1 cellular context compared by ENCODE assay signal in the genomic region with DNA sequence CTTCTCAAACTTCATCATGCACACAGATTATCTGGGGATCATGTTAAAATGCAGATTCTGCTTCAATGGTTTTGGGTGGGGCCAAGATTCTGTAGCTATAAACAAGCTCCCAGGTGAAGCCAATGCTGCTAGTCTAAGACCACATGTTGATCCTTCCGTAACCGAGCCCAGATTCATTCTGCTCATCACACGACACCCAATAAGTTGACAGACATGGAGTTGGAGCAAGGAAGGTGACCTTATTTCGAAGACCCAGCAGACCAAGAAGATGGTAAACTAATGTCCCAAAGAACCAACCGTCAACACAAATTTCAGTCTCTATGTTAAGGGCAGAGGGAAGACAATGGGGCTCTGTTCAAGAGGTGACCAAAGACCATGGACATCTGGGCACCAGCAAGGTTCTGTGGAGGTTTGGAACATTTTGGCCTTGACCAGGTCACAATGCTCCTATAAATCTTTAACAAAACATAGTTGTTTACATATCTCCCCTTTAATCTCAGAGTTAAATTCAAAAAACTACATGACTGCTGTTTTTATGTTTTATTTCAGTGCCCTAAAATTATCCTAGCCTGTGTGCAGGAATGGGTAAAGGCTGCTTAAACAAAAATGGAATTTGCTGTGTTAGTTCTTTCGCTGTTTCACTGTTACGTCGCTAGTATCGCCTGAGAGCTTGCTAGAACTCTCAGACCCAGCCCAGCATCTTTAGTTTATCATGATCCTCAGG.
TF ChIP-seq lines count a peak whose summit lies in the region.

No MANE protein-coding gene starts in this region.

TF ChIP-seq in HepG2, 621 proteins besides CTCF, POLR2A, EP300 and RAD21 (continued from another document and continues in another):
- TF ChIP-seq ZNF710 (CRISPR knock-in tag; IDR thresholded peaks at IDR 0.05; ENCODE audit: borderline replicate concordance), result 0 out of 2 replicates have a peak, but pooled peaks have one; percentile 10
- TF ChIP-seq TRIM24 (CRISPR knock-in tag; IDR thresholded peaks at IDR 0.05), result no peak
- TF ChIP-seq, protein P1, sequence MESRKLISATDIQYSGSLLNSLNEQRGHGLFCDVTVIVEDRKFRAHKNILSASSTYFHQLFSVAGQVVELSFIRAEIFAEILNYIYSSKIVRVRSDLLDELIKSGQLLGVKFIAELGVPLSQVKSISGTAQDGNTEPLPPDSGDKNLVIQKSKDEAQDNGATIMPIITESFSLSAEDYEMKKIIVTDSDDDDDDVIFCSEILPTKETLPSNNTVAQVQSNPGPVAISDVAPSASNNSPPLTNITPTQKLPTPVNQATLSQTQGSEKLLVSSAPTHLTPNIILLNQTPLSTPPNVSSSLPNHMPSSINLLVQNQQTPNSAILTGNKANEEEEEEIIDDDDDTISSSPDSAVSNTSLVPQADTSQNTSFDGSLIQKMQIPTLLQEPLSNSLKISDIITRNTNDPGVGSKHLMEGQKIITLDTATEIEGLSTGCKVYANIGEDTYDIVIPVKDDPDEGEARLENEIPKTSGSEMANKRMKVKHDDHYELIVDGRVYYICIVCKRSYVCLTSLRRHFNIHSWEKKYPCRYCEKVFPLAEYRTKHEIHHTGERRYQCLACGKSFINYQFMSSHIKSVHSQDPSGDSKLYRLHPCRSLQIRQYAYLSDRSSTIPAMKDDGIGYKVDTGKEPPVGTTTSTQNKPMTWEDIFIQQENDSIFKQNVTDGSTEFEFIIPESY (CRISPR knock-in tag; IDR thresholded peaks at IDR 0.05), result peak; percentile 44; the same call in 1 of the 2 replicates
- TF ChIP-seq ZBTB7B (CRISPR knock-in tag; IDR thresholded peaks at IDR 0.05), result peak; percentile 66
- 0 out of 2 replicates have a peak, but pooled peaks have one; percentile 22 for TF ChIP-seq NCOA1 (CRISPR knock-in tag; IDR thresholded peaks at IDR 0.05)
- TF ChIP-seq CHD4 (IDR thresholded peaks at IDR 0.05; ENCODE audit: borderline replicate concordance, low read length), result peak; percentile 90; the same call in 1 of the 2 replicates
- TF ChIP-seq, protein P2, sequence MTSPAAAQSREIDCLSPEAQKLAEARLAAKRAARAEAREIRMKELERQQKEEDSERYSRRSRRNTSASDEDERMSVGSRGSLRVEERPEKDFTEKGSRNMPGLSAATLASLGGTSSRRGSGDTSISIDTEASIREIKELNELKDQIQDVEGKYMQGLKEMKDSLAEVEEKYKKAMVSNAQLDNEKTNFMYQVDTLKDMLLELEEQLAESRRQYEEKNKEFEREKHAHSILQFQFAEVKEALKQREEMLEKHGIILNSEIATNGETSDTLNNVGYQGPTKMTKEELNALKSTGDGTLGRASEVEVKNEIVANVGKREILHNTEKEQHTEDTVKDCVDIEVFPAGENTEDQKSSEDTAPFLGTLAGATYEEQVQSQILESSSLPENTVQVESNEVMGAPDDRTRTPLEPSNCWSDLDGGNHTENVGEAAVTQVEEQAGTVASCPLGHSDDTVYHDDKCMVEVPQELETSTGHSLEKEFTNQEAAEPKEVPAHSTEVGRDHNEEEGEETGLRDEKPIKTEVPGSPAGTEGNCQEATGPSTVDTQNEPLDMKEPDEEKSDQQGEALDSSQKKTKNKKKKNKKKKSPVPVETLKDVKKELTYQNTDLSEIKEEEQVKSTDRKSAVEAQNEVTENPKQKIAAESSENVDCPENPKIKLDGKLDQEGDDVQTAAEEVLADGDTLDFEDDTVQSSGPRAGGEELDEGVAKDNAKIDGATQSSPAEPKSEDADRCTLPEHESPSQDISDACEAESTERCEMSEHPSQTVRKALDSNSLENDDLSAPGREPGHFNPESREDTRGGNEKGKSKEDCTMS (CRISPR knock-in tag; conservative IDR thresholded peaks at IDR 0.05), result no peak
- TF ChIP-seq HMG20B (CRISPR knock-in tag; conservative IDR thresholded peaks at IDR 0.05), result peak; percentile 78
- TF ChIP-seq ZBTB40 (IDR thresholded peaks at IDR 0.05), result no peak
- TF ChIP-seq ZBTB40 (CRISPR knock-in tag; IDR thresholded peaks at IDR 0.05), result peak; percentile 65; the same call in 1 of the 2 replicates
- 0 out of 2 replicates have a peak, but pooled peaks have one; percentile 30 for TF ChIP-seq TFDP2 (CRISPR knock-in tag; IDR thresholded peaks at IDR 0.05)
- TF ChIP-seq POGZ (CRISPR knock-in tag; IDR thresholded peaks at IDR 0.05), result peak; percentile 96
- TF ChIP-seq ZNF746 (CRISPR knock-in tag; IDR thresholded peaks at IDR 0.05), result peak; percentile 64; the same call in 1 of the 2 replicates
- no peak for TF ChIP-seq CEBPB (IDR thresholded peaks at IDR 0.05; ENCODE audit: borderline replicate concordance, low read depth, low read length)
- TF ChIP-seq MED1 (CRISPR knock-in tag; IDR thresholded peaks at IDR 0.05), result peak; percentile 96
- 0 out of 2 replicates have a peak, but pooled peaks have one; percentile 62 for TF ChIP-seq ZNF775 (CRISPR knock-in tag; IDR thresholded peaks at IDR 0.05; ENCODE audit: borderline replicate concordance)
- peak; percentile 49; the same call in 1 of the 2 replicates for TF ChIP-seq SPEN (CRISPR knock-in tag; IDR thresholded peaks at IDR 0.05; ENCODE audit: low read depth)
- TF ChIP-seq SMYD3 (CRISPR knock-in tag; IDR thresholded peaks at IDR 0.05), result peak; percentile 42; the same call in 1 of the 2 replicates
- no peak; the same call in 1 of the 2 replicates for TF ChIP-seq ZNF589 (CRISPR knock-in tag; conservative IDR thresholded peaks at IDR 0.05)
- TF ChIP-seq, protein P3, sequence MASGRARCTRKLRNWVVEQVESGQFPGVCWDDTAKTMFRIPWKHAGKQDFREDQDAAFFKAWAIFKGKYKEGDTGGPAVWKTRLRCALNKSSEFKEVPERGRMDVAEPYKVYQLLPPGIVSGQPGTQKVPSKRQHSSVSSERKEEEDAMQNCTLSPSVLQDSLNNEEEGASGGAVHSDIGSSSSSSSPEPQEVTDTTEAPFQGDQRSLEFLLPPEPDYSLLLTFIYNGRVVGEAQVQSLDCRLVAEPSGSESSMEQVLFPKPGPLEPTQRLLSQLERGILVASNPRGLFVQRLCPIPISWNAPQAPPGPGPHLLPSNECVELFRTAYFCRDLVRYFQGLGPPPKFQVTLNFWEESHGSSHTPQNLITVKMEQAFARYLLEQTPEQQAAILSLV (CRISPR knock-in tag; IDR thresholded peaks at IDR 0.05; ENCODE audit: borderline replicate concordance), result 0 out of 2 replicates have a peak, but pooled peaks have one; percentile 42
- peak; percentile 53 for TF ChIP-seq CEBPG (CRISPR knock-in tag; IDR thresholded peaks at IDR 0.05)
- peak; percentile 85 for TF ChIP-seq TEAD3 (CRISPR knock-in tag; optimal IDR thresholded peaks at IDR 0.05; ENCODE audit: borderline replicate concordance)
- TF ChIP-seq ZFP37 (CRISPR knock-in tag; IDR thresholded peaks at IDR 0.05; ENCODE audit: borderline replicate concordance), result peak; percentile 64
- 0 out of 2 replicates have a peak, but pooled peaks have one; percentile 24 for TF ChIP-seq KDM2A (CRISPR knock-in tag; IDR thresholded peaks at IDR 0.05; ENCODE audit: borderline replicate concordance, low read depth)
- peak; percentile 83 for TF ChIP-seq ZNF609 (CRISPR knock-in tag; IDR thresholded peaks at IDR 0.05; ENCODE audit: borderline replicate concordance)
- peak; percentile 99 for TF ChIP-seq NCOA2 (CRISPR knock-in tag; IDR thresholded peaks at IDR 0.05)
- TF ChIP-seq ZNF143 (CRISPR knock-in tag; IDR thresholded peaks at IDR 0.05), result peak; percentile 24; the same call in 1 of the 2 replicates
